In genomic region chr20:63968928-63969760, GRCh38 we compare ENCODE assay signal across 8 cellular contexts. TPM values are rescaled to one million over a fixed set of nuclear protein-coding genes. Genes with fewer than 3 reads are reported as not detected.
A peak's percentile ranks its signal among the peaks of the same experiment; 100 is the strongest.
DNase-seq lines count a peak whose midpoint lies in the region; ATAC-seq and TF ChIP-seq lines count a peak whose summit lies in the region.

No MANE protein-coding gene starts in this region.

- peaks cover 15% of the 10 kb centered on the region for H3K79me2 ChIP-seq in Karpas-422 (ENCODE audit: low read length)

- H3K9ac ChIP-seq in Karpas-422 (ENCODE audit: low read length): peak overlapping the region; percentile 82
- H3K9ac ChIP-seq in iPS-20b (ENCODE audit: low read depth, low read length): peak overlapping the region; percentile 88

- H3K27ac Mint-ChIP-seq in CD4-positive, alpha-beta memory T cell: peak overlapping the region; percentile 77 to 90 (median 83)

- peaks cover 0 to 3% (median 0%) of the 10 kb centered on the region in 8 donors for H3K9me3 Mint-ChIP-seq in CD4-positive, alpha-beta memory T cell

- intact Hi-C loops in CD4-positive, alpha-beta memory T cell (cut with micrococcal nuclease): loop anchor here (2.0 kb wide), 1 partner anchor 14 kb away; no protein-coding TSS in a partner anchor
- intact Hi-C loops in adrenal gland (cut with DNase I) (no loop called here), spleen (cut with DNase I; ENCODE audit: low total_unique reads) (no loop called here)

- CTCF ChIA-PET in CD4-positive, alpha-beta memory T cell (lab: Charles Lee; ENCODE audit: partially characterized antibody): interaction anchor here (1.4 kb wide), 1 partner anchor 11 kb away, joined by 5 read pairs; the partner anchor contains the start of gene SAMD10

- no peak overlapping the region for H2AFZ ChIP-seq in Karpas-422 (ENCODE audit: low read length)

- H3K36me3 Mint-ChIP-seq in CD4-positive, alpha-beta memory T cell: peaks cover 3 to 8% of the 10 kb centered on the region in 2 donors

- TF ChIP-seq POLR2A in adrenal gland (IDR thresholded peaks at IDR 0.05): no peak
- TF ChIP-seq POLR2A in spleen (IDR thresholded peaks at IDR 0.05): no peak

- H3K4me2 ChIP-seq in Karpas-422 (ENCODE audit: low read depth, low read length, poor library complexity, severe bottlenecking): peak overlapping the region; percentile 74

- H3K27me3 Mint-ChIP-seq in CD4-positive, alpha-beta memory T cell: no peaks in the 10 kb centered on the region

- H3K4me1 ChIP-seq in CD4-positive, alpha-beta memory T cell (ENCODE audit: insufficient read depth, low read length): peaks cover 18% of the 10 kb centered on the region
- H3K4me1 ChIP-seq in Karpas-422 (ENCODE audit: low read length) (peaks cover 13% of the 10 kb centered on the region), adrenal gland (replicated peaks in 1 of 2) (peaks cover 8 to 20% of the 10 kb centered on the region in 2 donors), iPS-20b (ENCODE audit: insufficient read depth, low read length) (no peaks in the 10 kb centered on the region), spleen (peaks cover 16 to 60% (median 38%) of the 10 kb centered on the region in 6 donors)

- no peaks in the 10 kb centered on the region for H3K9me3 ChIP-seq in CD4-positive, alpha-beta memory T cell (ENCODE audit: control insufficient read depth in 1 of 2, low read length in 2 of 2)
- H3K9me3 ChIP-seq in Karpas-422 (ENCODE audit: low read length) (no peaks in the 10 kb centered on the region), adrenal gland (replicated peaks in 1 of 3) (no peaks in the 10 kb centered on the region), iPS-20b (ENCODE audit: insufficient read depth, low read depth, low read length) (no peaks in the 10 kb centered on the region), spleen (peaks cover 0 to 7% (median 0%) of the 10 kb centered on the region in 8 donors)

- H3K4me3 ChIP-seq in CD4-positive, alpha-beta memory T cell (ENCODE audit: low read length in 2 of 2): peak overlapping the region; percentile 17 to 63
- H3K4me3 ChIP-seq in Karpas-422 (ENCODE audit: low read length) (peak overlapping the region; percentile 73), adrenal gland (peak overlapping the region in 3 of 4 donors; percentile 24 to 92 (median 60)), iPS-20b (ENCODE audit: low read length) (peak overlapping the region; percentile 80), spleen (peak overlapping the region; percentile 39 to 78 (median 52))

- no peak for TF ChIP-seq CTCF in adrenal gland (IDR thresholded peaks at IDR 0.05)
- no peak for TF ChIP-seq CTCF in spleen (IDR thresholded peaks at IDR 0.05 in 8 of 11, conservative IDR thresholded peaks at IDR 0.05 in 3 of 11)

- ATAC-seq in HG03039 (IDR thresholded peaks at IDR 0.05; ENCODE audit: unreplicated experiment): no peak

- no peaks in the 10 kb centered on the region for H3K27me3 ChIP-seq in CD4-positive, alpha-beta memory T cell (ENCODE audit: insufficient read depth, low read length)
- no peaks in the 10 kb centered on the region for H3K27me3 ChIP-seq in Karpas-422 (ENCODE audit: low read length)
- no peaks in the 10 kb centered on the region for H3K27me3 ChIP-seq in adrenal gland
- H3K27me3 ChIP-seq in iPS-20b (ENCODE audit: insufficient read depth, low read length): peaks cover 20% of the 10 kb centered on the region
- H3K27me3 ChIP-seq in spleen (replicated peaks in 1 of 7): peaks cover 0 to 3% (median 0%) of the 10 kb centered on the region in 7 donors

- H3K36me3 ChIP-seq in CD4-positive, alpha-beta memory T cell (ENCODE audit: insufficient read depth, low read length): peaks cover 3% of the 10 kb centered on the region
- H3K36me3 ChIP-seq in Karpas-422 (ENCODE audit: insufficient read depth, low read length) (no peaks in the 10 kb centered on the region), adrenal gland (replicated peaks in 1 of 2) (peaks cover 0 to 18% of the 10 kb centered on the region in 2 donors), iPS-20b (ENCODE audit: insufficient read depth, low read depth, low read length) (peaks cover 28% of the 10 kb centered on the region), spleen (peaks cover 0 to 30% (median 12%) of the 10 kb centered on the region in 6 donors)

- peaks cover 12 to 35% (median 20%) of the 10 kb centered on the region in 4 donors for H3K4me1 Mint-ChIP-seq in CD4-positive, alpha-beta memory T cell

- H4K20me1 ChIP-seq in Karpas-422 (ENCODE audit: insufficient read depth, low read depth, low read length): no peaks in the 10 kb centered on the region

- WGBS in adrenal gland, 4 donors: 1 to 6% (median 3%) methylated on average over 4 to 69 of the region's 70 CpGs
- WGBS in spleen, 5 donors: 1 to 9% (median 2%) methylated on average over 16 to 70 of the region's 70 CpGs

- H3K9me2 ChIP-seq in Karpas-422 (replicated peaks; ENCODE audit: insufficient read depth, low read length): no peaks in the 10 kb centered on the region

- peak in 4 of 5 donors; percentile 37 to 50 (median 42) for DNase-seq in CD4-positive, alpha-beta memory T cell
- DNase-seq in Karpas-422 (peak; percentile 64), adrenal gland (peak in 6 of 7 donors; percentile 26 to 59 (median 39)), spleen (peak; percentile 84), DMS153 treated with DMSO at 0.1 percent for 48 hours (lab: John Stamatoyannopoulos, UW; ENCODE audit: unreplicated experiment) (no peak), GF-D8 (lab: John Stamatoyannopoulos, UW) (no peak)

- POLR2A ChIA-PET in CD4-positive, alpha-beta memory T cell (lab: Charles Lee; ENCODE audit: partially characterized antibody): interaction anchor here (1.0 to 3.2 kb wide), 5 partner anchors 11 to 432 kb away, joined by 3 to 24 read pairs (median 6); partner anchors contain the start of genes PRPF6, PTK6, SAMD10 and TPD52L2

- H3K4me3 Mint-ChIP-seq in CD4-positive, alpha-beta memory T cell: peak overlapping the region; percentile 80 to 87 (median 83)

- peak overlapping the region; percentile 65 for H3K27ac ChIP-seq in CD4-positive, alpha-beta memory T cell (ENCODE audit: low read depth, low read length)
- H3K27ac ChIP-seq in Karpas-422 (ENCODE audit: low read length) (peak overlapping the region; percentile 53), adrenal gland (peak overlapping the region in 4 of 5 donors; percentile 43 to 68 (median 54)), iPS-20b (ENCODE audit: low read length) (no peak overlapping the region), spleen (peak overlapping the region in 7 of 8 donors; percentile 15 to 73 (median 69))

RNA-seq across cellular contexts. Expression of gene ZNF512B, which starts 0.6 kb away (rescaled TPM):
- total RNA-seq in CD4-positive, alpha-beta memory T cell: 10 to 100 TPM; 20.7 to 22.0 TPM
- polyA plus RNA-seq in CD4-positive, alpha-beta memory T cell: 1 to 10 TPM in 1 of 2 donors, under 1 TPM in 1; 0.20 to 1.7 TPM
- 4.2 and 9.0 TPM in 2 replicates for total RNA-seq in Karpas-422 (2014; rRNA removed; shearing (Covaris generic); ENCODE audit: low replicate concordance)
- 10 to 100 TPM in 6 of 8 donors, 1 to 10 TPM in 2; 8.5 to 24.7 (median 13.9) TPM for total RNA-seq in adrenal gland
- 10 to 100 TPM in 2 of 3 donors, 1 to 10 TPM in 1; 3.5 to 39.4 (median 12.1) TPM for polyA plus RNA-seq in adrenal gland
- total RNA-seq in spleen: 10 to 100 TPM in 6 of 7 donors, 1 to 10 TPM in 1; 9.5 to 21.8 (median 12.8) TPM
- polyA plus RNA-seq in spleen: 10 to 100 TPM in 1 of 3 donors, 1 to 10 TPM in 2; 3.4 to 12.0 (median 3.8) TPM

RNA-seq across cellular contexts. Expression of gene SAMD10, which starts 10.3 kb away (rescaled TPM):
- 1 to 10 TPM; 7.4 to 7.5 TPM for total RNA-seq in CD4-positive, alpha-beta memory T cell
- polyA plus RNA-seq in CD4-positive, alpha-beta memory T cell: 10 to 100 TPM in 1 of 2 donors, 1 to 10 TPM in 1; 9.7 to 13.0 TPM
- 11.7 and 13.0 TPM in 2 replicates for total RNA-seq in Karpas-422 (2014; rRNA removed; shearing (Covaris generic); ENCODE audit: low replicate concordance)
- total RNA-seq in adrenal gland: 1 to 10 TPM; 1.1 to 8.8 (median 4.6) TPM
- polyA plus RNA-seq in adrenal gland: 1 to 10 TPM; 1.7 to 8.4 (median 4.4) TPM
- 10 to 100 TPM in 3 of 7 donors, 1 to 10 TPM in 4; 6.0 to 13.8 (median 8.9) TPM for total RNA-seq in spleen
- 10 to 100 TPM in 1 of 3 donors, 1 to 10 TPM in 2; 5.9 to 10.1 (median 6.1) TPM for polyA plus RNA-seq in spleen

RNA-seq across cellular contexts. Expression of gene PRPF6, which starts 11.8 kb away (rescaled TPM):
- total RNA-seq in CD4-positive, alpha-beta memory T cell: 10 to 100 TPM; 86.4 to 88.7 TPM
- polyA plus RNA-seq in CD4-positive, alpha-beta memory T cell: 100 to 1,000 TPM in 1 of 2 donors, 10 to 100 TPM in 1; 63.8 to 101 TPM
- total RNA-seq in Karpas-422 (2014; rRNA removed; shearing (Covaris generic); ENCODE audit: low replicate concordance): 24.2 and 40.7 TPM in 2 replicates
- 10 to 100 TPM; 51.6 to 73.9 (median 58.4) TPM for total RNA-seq in adrenal gland
- polyA plus RNA-seq in adrenal gland: 10 to 100 TPM; 48.3 to 49.8 (median 49.1) TPM
- total RNA-seq in spleen: 10 to 100 TPM; 53.4 to 71.1 (median 61.6) TPM
- 10 to 100 TPM; 39.9 to 52.4 (median 41.9) TPM for polyA plus RNA-seq in spleen

RNA-seq across cellular contexts. Expression of gene UCKL1, which starts 12.9 kb away (rescaled TPM):
- total RNA-seq in CD4-positive, alpha-beta memory T cell: 10 to 100 TPM; 53.7 to 55.1 TPM
- 10 to 100 TPM; 26.2 to 31.8 TPM for polyA plus RNA-seq in CD4-positive, alpha-beta memory T cell
- 32.3 and 35.3 TPM in 2 replicates for total RNA-seq in Karpas-422 (2014; rRNA removed; shearing (Covaris generic); ENCODE audit: low replicate concordance)
- total RNA-seq in adrenal gland (10 to 100 TPM; 14.9 to 56.8 (median 37.2) TPM), spleen (10 to 100 TPM; 34.2 to 52.2 (median 47.1) TPM)
- polyA plus RNA-seq in adrenal gland (100 to 1,000 TPM in 1 of 3 donors, 10 to 100 TPM in 2; 12.1 to 101 (median 91.3) TPM), spleen (10 to 100 TPM; 36.0 to 68.0 (median 62.7) TPM)

Comparison
In these comparisons a context has a peak if more than half of its experiments do, and no peak if none do; other contexts are left out.
1. DNase-seq: peak in CD4-positive, alpha-beta memory T cell (4 of 5), Karpas-422 (single experiment), adrenal gland (6 of 7) and spleen (single experiment); none in DMS153 treated with DMSO at 0.1 percent for 48 hours (single experiment) and GF-D8 (single experiment).
2. Peak in every context shown above with its lines, with median percentiles within 50 percentile points of each other: H3K4me3 ChIP-seq.